In the genomic region with DNA sequence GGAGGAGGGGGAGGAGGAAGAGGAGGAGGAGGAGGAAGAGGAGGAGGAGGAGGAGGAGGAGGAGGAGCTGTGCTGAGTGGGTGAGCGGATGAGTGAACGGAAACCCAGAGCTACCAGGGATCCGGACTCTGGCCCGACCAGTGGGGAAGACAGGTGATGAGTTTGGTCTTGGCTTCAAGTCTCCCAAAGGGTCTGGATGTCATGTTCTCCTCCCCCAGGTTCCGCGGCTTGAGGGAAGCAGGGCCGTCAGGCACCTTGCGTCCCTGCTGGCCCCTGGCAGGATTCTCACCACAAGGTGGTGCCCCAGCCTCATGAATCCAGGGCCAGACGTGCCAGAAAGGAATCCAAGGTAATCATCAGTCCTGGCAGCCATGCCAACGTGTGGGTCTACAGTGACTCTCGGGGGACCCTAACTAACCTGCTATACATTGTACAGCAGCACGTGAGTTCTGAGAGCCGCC, we compare ENCODE assay signal across 1 cellular context.
TF ChIP-seq lines count a peak whose summit lies in the region.

No MANE protein-coding gene starts in this region.

TF ChIP-seq in GM12878, 131 proteins besides CTCF, POLR2A, EP300 and RAD21 (continues in another document):
- TF ChIP-seq KAT2A (conservative IDR thresholded peaks at IDR 0.05; ENCODE audit: control insufficient read depth, low read depth, low read length) = no peak
- TF ChIP-seq STAT3 (IDR thresholded peaks at IDR 0.05; ENCODE audit: low read depth, low read length) = no peak
- TF ChIP-seq, protein P1, sequence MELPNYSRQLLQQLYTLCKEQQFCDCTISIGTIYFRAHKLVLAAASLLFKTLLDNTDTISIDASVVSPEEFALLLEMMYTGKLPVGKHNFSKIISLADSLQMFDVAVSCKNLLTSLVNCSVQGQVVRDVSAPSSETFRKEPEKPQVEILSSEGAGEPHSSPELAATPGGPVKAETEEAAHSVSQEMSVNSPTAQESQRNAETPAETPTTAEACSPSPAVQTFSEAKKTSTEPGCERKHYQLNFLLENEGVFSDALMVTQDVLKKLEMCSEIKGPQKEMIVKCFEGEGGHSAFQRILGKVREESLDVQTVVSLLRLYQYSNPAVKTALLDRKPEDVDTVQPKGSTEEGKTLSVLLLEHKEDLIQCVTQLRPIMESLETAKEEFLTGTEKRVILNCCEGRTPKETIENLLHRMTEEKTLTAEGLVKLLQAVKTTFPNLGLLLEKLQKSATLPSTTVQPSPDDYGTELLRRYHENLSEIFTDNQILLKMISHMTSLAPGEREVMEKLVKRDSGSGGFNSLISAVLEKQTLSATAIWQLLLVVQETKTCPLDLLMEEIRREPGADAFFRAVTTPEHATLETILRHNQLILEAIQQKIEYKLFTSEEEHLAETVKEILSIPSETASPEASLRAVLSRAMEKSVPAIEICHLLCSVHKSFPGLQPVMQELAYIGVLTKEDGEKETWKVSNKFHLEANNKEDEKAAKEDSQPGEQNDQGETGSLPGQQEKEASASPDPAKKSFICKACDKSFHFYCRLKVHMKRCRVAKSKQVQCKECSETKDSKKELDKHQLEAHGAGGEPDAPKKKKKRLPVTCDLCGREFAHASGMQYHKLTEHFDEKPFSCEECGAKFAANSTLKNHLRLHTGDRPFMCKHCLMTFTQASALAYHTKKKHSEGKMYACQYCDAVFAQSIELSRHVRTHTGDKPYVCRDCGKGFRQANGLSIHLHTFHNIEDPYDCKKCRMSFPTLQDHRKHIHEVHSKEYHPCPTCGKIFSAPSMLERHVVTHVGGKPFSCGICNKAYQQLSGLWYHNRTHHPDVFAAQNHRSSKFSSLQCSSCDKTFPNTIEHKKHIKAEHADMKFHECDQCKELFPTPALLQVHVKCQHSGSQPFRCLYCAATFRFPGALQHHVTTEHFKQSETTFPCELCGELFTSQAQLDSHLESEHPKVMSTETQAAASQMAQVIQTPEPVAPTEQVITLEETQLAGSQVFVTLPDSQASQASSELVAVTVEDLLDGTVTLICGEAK (IDR thresholded peaks at IDR 0.05; ENCODE audit: borderline replicate concordance) = no peak
- 0 out of 2 replicates have a peak, but pooled peaks have one; percentile 45 for TF ChIP-seq YY1 (IDR thresholded peaks at IDR 0.05; ENCODE audit: low read depth, low read length)
- no peak for TF ChIP-seq MYC (IDR thresholded peaks at IDR 0.05; ENCODE audit: insufficient read depth, insufficient read length, insufficient replicate concordance, low read length, severe bottlenecking)
- TF ChIP-seq, protein P2, sequence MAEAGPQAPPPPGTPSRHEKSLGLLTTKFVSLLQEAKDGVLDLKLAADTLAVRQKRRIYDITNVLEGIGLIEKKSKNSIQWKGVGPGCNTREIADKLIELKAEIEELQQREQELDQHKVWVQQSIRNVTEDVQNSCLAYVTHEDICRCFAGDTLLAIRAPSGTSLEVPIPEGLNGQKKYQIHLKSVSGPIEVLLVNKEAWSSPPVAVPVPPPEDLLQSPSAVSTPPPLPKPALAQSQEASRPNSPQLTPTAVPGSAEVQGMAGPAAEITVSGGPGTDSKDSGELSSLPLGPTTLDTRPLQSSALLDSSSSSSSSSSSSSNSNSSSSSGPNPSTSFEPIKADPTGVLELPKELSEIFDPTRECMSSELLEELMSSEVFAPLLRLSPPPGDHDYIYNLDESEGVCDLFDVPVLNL (IDR thresholded peaks at IDR 0.05; ENCODE audit: low read depth, low read length) = no peak
- no peak for TF ChIP-seq ATF7 (IDR thresholded peaks at IDR 0.05; ENCODE audit: low read depth)
- peak; percentile 52 for TF ChIP-seq SMC3 (IDR thresholded peaks at IDR 0.05; ENCODE audit: borderline replicate concordance, low read length)
- TF ChIP-seq ZNF207 (IDR thresholded peaks at IDR 0.05; ENCODE audit: borderline replicate concordance) = 0 out of 2 replicates have a peak, but pooled peaks have one; percentile 25
- no peak for TF ChIP-seq CHD2 (IDR thresholded peaks at IDR 0.05; ENCODE audit: borderline replicate concordance, low read depth, low read length)
- TF ChIP-seq NKRF (conservative IDR thresholded peaks at IDR 0.05) = no peak
- TF ChIP-seq, protein P3, sequence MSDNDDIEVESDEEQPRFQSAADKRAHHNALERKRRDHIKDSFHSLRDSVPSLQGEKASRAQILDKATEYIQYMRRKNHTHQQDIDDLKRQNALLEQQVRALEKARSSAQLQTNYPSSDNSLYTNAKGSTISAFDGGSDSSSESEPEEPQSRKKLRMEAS (IDR thresholded peaks at IDR 0.05; ENCODE audit: low read depth, low read length) = no peak
- TF ChIP-seq BHLHE40 (IDR thresholded peaks at IDR 0.05; ENCODE audit: borderline replicate concordance in 1 of 2, low read depth in 2 of 2, low read length in 1 of 2) = peak in 1 of 2 experiments; percentile 35; a peak in 1 of 4 replicates
- TF ChIP-seq HDAC6 (IDR thresholded peaks at IDR 0.05; ENCODE audit: unreplicated experiment) = no peak
- TF ChIP-seq ZBTB11 (CRISPR knock-in tag; IDR thresholded peaks at IDR 0.05) = no peak
- 0 out of 2 replicates have a peak, but pooled peaks have one; percentile 32 for TF ChIP-seq NBN (IDR thresholded peaks at IDR 0.05)
- no peak for TF ChIP-seq POU2F2 (IDR thresholded peaks at IDR 0.05; ENCODE audit: borderline replicate concordance, low read depth, low read length)
- no peak for TF ChIP-seq GABPA (IDR thresholded peaks at IDR 0.05; ENCODE audit: low read depth)
- TF ChIP-seq WRNIP1 (IDR thresholded peaks at IDR 0.05; ENCODE audit: borderline replicate concordance, low read depth, low read length) = no peak
- TF ChIP-seq TCF3 (IDR thresholded peaks at IDR 0.05; ENCODE audit: borderline replicate concordance, insufficient read depth, low read depth, low read length) = no peak
- no peak for TF ChIP-seq CREB1 (IDR thresholded peaks at IDR 0.05; ENCODE audit: low read depth)
- TF ChIP-seq, protein P4, sequence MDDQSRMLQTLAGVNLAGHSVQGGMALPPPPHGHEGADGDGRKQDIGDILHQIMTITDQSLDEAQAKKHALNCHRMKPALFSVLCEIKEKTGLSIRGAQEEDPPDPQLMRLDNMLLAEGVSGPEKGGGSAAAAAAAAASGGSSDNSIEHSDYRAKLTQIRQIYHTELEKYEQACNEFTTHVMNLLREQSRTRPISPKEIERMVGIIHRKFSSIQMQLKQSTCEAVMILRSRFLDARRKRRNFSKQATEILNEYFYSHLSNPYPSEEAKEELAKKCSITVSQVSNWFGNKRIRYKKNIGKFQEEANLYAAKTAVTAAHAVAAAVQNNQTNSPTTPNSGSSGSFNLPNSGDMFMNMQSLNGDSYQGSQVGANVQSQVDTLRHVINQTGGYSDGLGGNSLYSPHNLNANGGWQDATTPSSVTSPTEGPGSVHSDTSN (IDR thresholded peaks at IDR 0.05; ENCODE audit: insufficient replicate concordance, low read depth, low read length) = no peak
- TF ChIP-seq TCF7 (IDR thresholded peaks at IDR 0.05; ENCODE audit: borderline replicate concordance) = no peak
- TF ChIP-seq, protein P5, sequence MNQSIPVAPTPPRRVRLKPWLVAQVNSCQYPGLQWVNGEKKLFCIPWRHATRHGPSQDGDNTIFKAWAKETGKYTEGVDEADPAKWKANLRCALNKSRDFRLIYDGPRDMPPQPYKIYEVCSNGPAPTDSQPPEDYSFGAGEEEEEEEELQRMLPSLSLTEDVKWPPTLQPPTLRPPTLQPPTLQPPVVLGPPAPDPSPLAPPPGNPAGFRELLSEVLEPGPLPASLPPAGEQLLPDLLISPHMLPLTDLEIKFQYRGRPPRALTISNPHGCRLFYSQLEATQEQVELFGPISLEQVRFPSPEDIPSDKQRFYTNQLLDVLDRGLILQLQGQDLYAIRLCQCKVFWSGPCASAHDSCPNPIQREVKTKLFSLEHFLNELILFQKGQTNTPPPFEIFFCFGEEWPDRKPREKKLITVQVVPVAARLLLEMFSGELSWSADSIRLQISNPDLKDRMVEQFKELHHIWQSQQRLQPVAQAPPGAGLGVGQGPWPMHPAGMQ (IDR thresholded peaks at IDR 0.05; ENCODE audit: borderline replicate concordance) = no peak
- TF ChIP-seq HDGF (IDR thresholded peaks at IDR 0.05) = no peak
- TF ChIP-seq, protein P6, sequence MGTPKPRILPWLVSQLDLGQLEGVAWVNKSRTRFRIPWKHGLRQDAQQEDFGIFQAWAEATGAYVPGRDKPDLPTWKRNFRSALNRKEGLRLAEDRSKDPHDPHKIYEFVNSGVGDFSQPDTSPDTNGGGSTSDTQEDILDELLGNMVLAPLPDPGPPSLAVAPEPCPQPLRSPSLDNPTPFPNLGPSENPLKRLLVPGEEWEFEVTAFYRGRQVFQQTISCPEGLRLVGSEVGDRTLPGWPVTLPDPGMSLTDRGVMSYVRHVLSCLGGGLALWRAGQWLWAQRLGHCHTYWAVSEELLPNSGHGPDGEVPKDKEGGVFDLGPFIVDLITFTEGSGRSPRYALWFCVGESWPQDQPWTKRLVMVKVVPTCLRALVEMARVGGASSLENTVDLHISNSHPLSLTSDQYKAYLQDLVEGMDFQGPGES (IDR thresholded peaks at IDR 0.05) = no peak
- TF ChIP-seq ZZZ3 (IDR thresholded peaks at IDR 0.05; ENCODE audit: control insufficient read depth, insufficient read length, low read depth) = no peak
- TF ChIP-seq BCL3 (IDR thresholded peaks at IDR 0.05; ENCODE audit: borderline replicate concordance, insufficient read depth, low read depth, low read length, poor library complexity, severe bottlenecking) = no peak
- TF ChIP-seq ATF2 (IDR thresholded peaks at IDR 0.05; ENCODE audit: low read length) = no peak
- TF ChIP-seq SUZ12 (IDR thresholded peaks at IDR 0.05; ENCODE audit: unreplicated experiment) = no peak
- no peak for TF ChIP-seq SIN3A (IDR thresholded peaks at IDR 0.05; ENCODE audit: low read depth, low read length)
- TF ChIP-seq CREM (IDR thresholded peaks at IDR 0.05; ENCODE audit: low read depth) = no peak
- no peak for TF ChIP-seq POLR2AphosphoS2 (IDR thresholded peaks at IDR 0.05; ENCODE audit: low read depth, low read length)
- TF ChIP-seq MTA2 (IDR thresholded peaks at IDR 0.05; ENCODE audit: low read depth) = no peak
- no peak for TF ChIP-seq MYB (IDR thresholded peaks at IDR 0.05; ENCODE audit: borderline replicate concordance, low read depth, low read length)
- TF ChIP-seq SRF (IDR thresholded peaks at IDR 0.05; ENCODE audit: low read depth in 2 of 2, low read length in 2 of 2) = no peak
- no peak for TF ChIP-seq MEF2A (IDR thresholded peaks at IDR 0.05; ENCODE audit: insufficient read depth, low read depth, low read length)
- TF ChIP-seq RB1 (IDR thresholded peaks at IDR 0.05; ENCODE audit: borderline replicate concordance) = peak; percentile 41; the same call in 1 of the 2 replicates
- TF ChIP-seq RUNX3 (IDR thresholded peaks at IDR 0.05; ENCODE audit: low read length) = no peak
- TF ChIP-seq SREBF2 (IDR thresholded peaks at IDR 0.05; ENCODE audit: low read length) = no peak
